In the genomic region with DNA sequence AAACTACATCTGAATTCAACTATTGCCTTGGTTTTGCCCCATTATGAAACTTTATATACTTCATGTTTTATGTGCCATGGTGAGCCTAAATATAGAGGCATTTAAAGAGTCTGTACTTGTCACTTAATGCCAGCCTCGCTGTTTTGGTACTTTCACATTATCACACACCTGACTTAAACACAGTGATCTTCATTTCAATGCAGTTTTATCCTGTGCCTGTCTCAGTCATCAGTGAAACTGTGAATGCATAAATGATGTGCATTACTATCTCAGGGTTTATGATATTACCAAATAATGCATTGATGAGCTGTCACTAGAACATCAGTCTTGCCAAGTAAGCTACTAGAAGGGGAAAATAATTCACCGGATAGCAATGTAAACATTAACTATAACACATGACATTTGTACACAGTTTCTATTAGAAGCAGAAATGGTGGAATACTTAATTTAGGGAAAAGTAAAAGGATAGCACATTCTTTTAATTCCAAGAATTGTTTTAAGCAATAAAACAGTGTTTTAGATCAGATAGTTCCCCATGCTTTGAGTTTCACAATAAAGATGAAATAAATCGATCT, we compare ENCODE assay signal across 19 cellular contexts.
"Had no signal": no experiment of that assay in that cellular context is flagged by ENCODE, and none has a peak within 500 bp of the region (broad histone marks: within the 10 kb centered on the region; RNA-seq: fewer than 3 reads in every experiment).

No MANE protein-coding gene starts in this region.

- H3K4me3 ChIP-seq: esophagus muscularis mucosa, stomach, suprapubic skin, tibial nerve had no signal

- H3K27ac ChIP-seq: esophagus muscularis mucosa, stomach, suprapubic skin, tibial nerve had no signal

- H3K36me3 Mint-ChIP-seq: activated naive CD4-positive, alpha-beta T cell treated with anti-CD3 and anti-CD28 coated beads, Interleukin-2, amount 50 U/mL, for 24 hours; brain; stimulated activated memory B cell treated with anti-CD40 and anti-IgM and Interleukin-4, amounts not matched to agents 10 μg/mL and 1 μg/mL and 100 μg/mL, for 72 hours had no signal

- H3K4me3 Mint-ChIP-seq: activated CD4-positive, alpha-beta memory T cell treated with anti-CD3 and anti-CD28 coated beads, Interleukin-2, amount 10 ng/mL, durations not matched to agents 7 days and 5 days; activated naive CD4-positive, alpha-beta T cell treated with anti-CD3 and anti-CD28 coated beads, Interleukin-2, amount 50 U/mL, for 24 hours; brain; nephron progenitor cell; stimulated activated memory B cell treated with anti-CD40 and anti-IgM and Interleukin-4, amounts not matched to agents 10 μg/mL and 1 μg/mL and 100 μg/mL, for 72 hours; T-helper 1 cell treated with Interleukin-12 subunit alpha and Interleukin-12 subunit beta and Interleukin-4 antibody, amounts not matched to agents 30 μg/mL and 1 μg/mL, for 36 hours had no signal

- H3K9me3 Mint-ChIP-seq: activated CD4-positive, alpha-beta memory T cell treated with anti-CD3 and anti-CD28 coated beads, Interleukin-2, amount 10 ng/mL, durations not matched to agents 7 days and 5 days; activated naive CD4-positive, alpha-beta T cell treated with anti-CD3 and anti-CD28 coated beads, Interleukin-2, amount 50 U/mL, for 24 hours; brain; nephron progenitor cell; stimulated activated memory B cell treated with anti-CD40 and anti-IgM and Interleukin-4, amounts not matched to agents 10 μg/mL and 1 μg/mL and 100 μg/mL, for 72 hours; T-helper 1 cell treated with Interleukin-12 subunit alpha and Interleukin-12 subunit beta and Interleukin-4 antibody, amounts not matched to agents 30 μg/mL and 1 μg/mL, for 36 hours had no signal

- H3K27me3 Mint-ChIP-seq: brain; stimulated activated memory B cell treated with anti-CD40 and anti-IgM and Interleukin-4, amounts not matched to agents 10 μg/mL and 1 μg/mL and 100 μg/mL, for 72 hours had no signal

- H3K36me3 ChIP-seq: esophagus muscularis mucosa, stomach, suprapubic skin, tibial nerve had no signal

- H3K9me3 ChIP-seq: esophagus muscularis mucosa, stomach, suprapubic skin, tibial nerve had no signal

- H3K4me1 Mint-ChIP-seq: activated CD4-positive, alpha-beta memory T cell treated with anti-CD3 and anti-CD28 coated beads, Interleukin-2, amount 10 ng/mL, durations not matched to agents 7 days and 5 days; activated naive CD4-positive, alpha-beta T cell treated with anti-CD3 and anti-CD28 coated beads, Interleukin-2, amount 50 U/mL, for 24 hours; nephron progenitor cell; stimulated activated memory B cell treated with anti-CD40 and anti-IgM and Interleukin-4, amounts not matched to agents 10 μg/mL and 1 μg/mL and 100 μg/mL, for 72 hours had no signal

- ATAC-seq: sciatic nerve; stimulated activated memory B cell treated with anti-CD40 and anti-IgM and Interleukin-4, amounts not matched to agents 10 μg/mL and 1 μg/mL and 100 μg/mL, for 72 hours had no signal

- H3K27ac Mint-ChIP-seq: activated CD4-positive, alpha-beta memory T cell treated with anti-CD3 and anti-CD28 coated beads, Interleukin-2, amount 10 ng/mL, durations not matched to agents 7 days and 5 days; activated naive CD4-positive, alpha-beta T cell treated with anti-CD3 and anti-CD28 coated beads, Interleukin-2, amount 50 U/mL, for 24 hours; nephron progenitor cell; stimulated activated memory B cell treated with anti-CD40 and anti-IgM and Interleukin-4, amounts not matched to agents 10 μg/mL and 1 μg/mL and 100 μg/mL, for 72 hours; T-helper 1 cell treated with Interleukin-12 subunit alpha and Interleukin-12 subunit beta and Interleukin-4 antibody, amounts not matched to agents 30 μg/mL and 1 μg/mL, for 36 hours had no signal

- DNase-seq: activated CD4-positive, alpha-beta memory T cell treated with anti-CD3 and anti-CD28 coated beads, Interleukin-2, amount 10 ng/mL, durations not matched to agents 7 days and 5 days; activated CD4-positive, alpha-beta T cell treated with anti-CD3 and anti-CD28 coated beads for 48 hours; activated gamma-delta T cell treated with Interleukin-2 at 50 U/mL for 16 hours; aorta; effector memory CD4-positive, alpha-beta T cell; nephron progenitor cell; nucleus accumbens; small intestine; stimulated activated CD4-positive, alpha-beta T cell treated with anti-CD3 and anti-CD28 coated beads, Interleukin-2, amount 100 ng/mL, for 24 hours; stomach; T1000 had no signal
